In genomic region chrX:46791927-46792825, GRCh38 we compare ENCODE assay signal across 9 cellular contexts. TPM values are rescaled to one million over a fixed set of nuclear protein-coding genes. Genes with fewer than 3 reads are reported as not detected.
DNase-seq lines count a peak whose midpoint lies in the region; ATAC-seq and TF ChIP-seq lines count a peak whose summit lies in the region.
"Had no signal": no experiment of that assay in that cellular context is flagged by ENCODE, and none has a peak within 500 bp of the region (broad histone marks: within the 10 kb centered on the region; RNA-seq: fewer than 3 reads in every experiment).

No MANE protein-coding gene starts in this region.

- DNase-seq in AG09309 (ENCODE audit: low read depth) = peak; percentile 81
- peak in 2 of 3 experiments; percentile 75 to 91 for DNase-seq in NCI-H1417 (lab: John Stamatoyannopoulos, UW)
- DNase-seq in activated naive CD8-positive, alpha-beta T cell treated with anti-CD3 and anti-CD28 coated beads, Interleukin-2, amount 10 ng/mL, durations not matched to agents 7 days and 5 days = no peak
- no peak for DNase-seq in left lobe of liver (ENCODE audit: low spot score)
- DNase-seq in pons (ENCODE audit: low spot score) = no peak

- peaks cover 7% of the 10 kb centered on the region for H3K4me1 Mint-ChIP-seq in activated naive CD8-positive, alpha-beta T cell treated with anti-CD3 and anti-CD28 coated beads, Interleukin-2, amount 10 ng/mL, durations not matched to agents 7 days and 5 days

- POLR2A ChIA-PET in activated naive CD8-positive, alpha-beta T cell treated with anti-CD3 and anti-CD28 coated beads, Interleukin-2, amount 10 ng/mL, durations not matched to agents 7 days and 5 days (lab: Charles Lee) = interaction anchor here (0.6 kb wide), 1 partner anchor 267 kb away, joined by 3 read pairs; no protein-coding TSS in a partner anchor

- H3K27me3 Mint-ChIP-seq in activated naive CD8-positive, alpha-beta T cell treated with anti-CD3 and anti-CD28 coated beads, Interleukin-2, amount 10 ng/mL, durations not matched to agents 7 days and 5 days = no peaks in the 10 kb centered on the region

- no peak for TF ChIP-seq CTCF in AG09309 (IDR thresholded peaks at IDR 0.05; ENCODE audit: control insufficient read depth, insufficient read depth, low read depth, low read length, missing control alignments)

- H3K4me3 Mint-ChIP-seq in activated naive CD8-positive, alpha-beta T cell treated with anti-CD3 and anti-CD28 coated beads, Interleukin-2, amount 10 ng/mL, durations not matched to agents 7 days and 5 days = peak overlapping the region; percentile 4

- peak overlapping the region; percentile 7 for H3K27ac Mint-ChIP-seq in activated naive CD8-positive, alpha-beta T cell treated with anti-CD3 and anti-CD28 coated beads, Interleukin-2, amount 10 ng/mL, durations not matched to agents 7 days and 5 days

- ATAC-seq in GM18870 (IDR thresholded peaks at IDR 0.05; ENCODE audit: unreplicated experiment) = peak; percentile 48
- peak; percentile 50 for ATAC-seq in activated naive CD8-positive, alpha-beta T cell treated with anti-CD3 and anti-CD28 coated beads, Interleukin-2, amount 10 ng/mL, durations not matched to agents 7 days and 5 days (ENCODE audit: low read depth)
- peak; percentile 78 for ATAC-seq in left lobe of liver
- no peak for ATAC-seq in HG02840 (IDR thresholded peaks at IDR 0.05; ENCODE audit: low FRiP score, unreplicated experiment)
- no peak for ATAC-seq in HG03469 (IDR thresholded peaks at IDR 0.05; ENCODE audit: unreplicated experiment)

- H3K4me3 ChIP-seq in AG09309 (ENCODE audit: control insufficient read depth, low read depth, low read length) = no peak overlapping the region
- H3K4me3 ChIP-seq: HAP-1 had no signal

- no peaks in the 10 kb centered on the region for H3K36me3 Mint-ChIP-seq in activated naive CD8-positive, alpha-beta T cell treated with anti-CD3 and anti-CD28 coated beads, Interleukin-2, amount 10 ng/mL, durations not matched to agents 7 days and 5 days

- H3K9me3 Mint-ChIP-seq in activated naive CD8-positive, alpha-beta T cell treated with anti-CD3 and anti-CD28 coated beads, Interleukin-2, amount 10 ng/mL, durations not matched to agents 7 days and 5 days = no peaks in the 10 kb centered on the region

RNA-seq across cellular contexts. Expression of gene SLC9A7, which starts 33.3 kb away (rescaled TPM):
- 1 to 10 TPM; 2.9 to 3.9 TPM for total RNA-seq in activated naive CD8-positive, alpha-beta T cell treated with anti-CD3 and anti-CD28 coated beads, Interleukin-2, amount 10 ng/mL, durations not matched to agents 7 days and 5 days
- 8.6 TPM for total RNA-seq in left lobe of liver

RNA-seq across cellular contexts. Expression of gene RP2, which starts 44.7 kb away (rescaled TPM):
- 10 to 100 TPM; 10.8 to 11.1 TPM for total RNA-seq in activated naive CD8-positive, alpha-beta T cell treated with anti-CD3 and anti-CD28 coated beads, Interleukin-2, amount 10 ng/mL, durations not matched to agents 7 days and 5 days
- total RNA-seq in left lobe of liver = 4.1 TPM

Comparison
In these comparisons a context has a peak if more than half of its experiments do, and no peak if none do; other contexts are left out.
1. DNase-seq: peak in AG09309 (single experiment) and NCI-H1417 (2 of 3); none in activated naive CD8-positive, alpha-beta T cell treated with anti-CD3 and anti-CD28 coated beads, Interleukin-2, amount 10 ng/mL, durations not matched to agents 7 days and 5 days (single experiment), left lobe of liver (single experiment) and pons (single experiment).
2. ATAC-seq: peak in GM18870 (single experiment), activated naive CD8-positive, alpha-beta T cell treated with anti-CD3 and anti-CD28 coated beads, Interleukin-2, amount 10 ng/mL, durations not matched to agents 7 days and 5 days (single experiment) and left lobe of liver (single experiment); none in HG02840 (single experiment) and HG03469 (single experiment).